Comparison of ENCODE assay signal across 1 cellular context in the genomic region with DNA sequence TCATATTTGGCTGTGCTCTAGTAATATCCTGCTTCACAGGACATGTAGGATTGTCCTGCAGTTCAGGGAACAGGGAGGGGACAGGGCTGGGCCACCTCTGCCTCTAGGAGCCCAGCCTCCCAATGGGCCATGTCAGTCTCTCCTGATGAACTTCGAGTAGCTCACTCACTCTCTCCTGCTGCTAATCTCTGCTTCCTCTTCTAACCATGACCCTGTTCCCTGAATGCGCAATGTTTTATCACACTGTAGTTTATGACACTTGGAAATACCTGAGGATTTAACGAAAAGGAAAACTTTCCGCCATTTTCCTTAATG.
TF ChIP-seq lines count a peak whose summit lies in the region.

No MANE protein-coding gene starts in this region.

TF ChIP-seq in WTC11, 78 proteins besides CTCF, POLR2A, EP300 and RAD21 (continued from another document):
- TF ChIP-seq ATF6 (CRISPR knock-in tag; IDR thresholded peaks at IDR 0.05): no peak
- TF ChIP-seq ZNF671 (CRISPR knock-in tag; IDR thresholded peaks at IDR 0.05): no peak
